ENCODE assay signal across 15 cellular contexts in the genomic region with DNA sequence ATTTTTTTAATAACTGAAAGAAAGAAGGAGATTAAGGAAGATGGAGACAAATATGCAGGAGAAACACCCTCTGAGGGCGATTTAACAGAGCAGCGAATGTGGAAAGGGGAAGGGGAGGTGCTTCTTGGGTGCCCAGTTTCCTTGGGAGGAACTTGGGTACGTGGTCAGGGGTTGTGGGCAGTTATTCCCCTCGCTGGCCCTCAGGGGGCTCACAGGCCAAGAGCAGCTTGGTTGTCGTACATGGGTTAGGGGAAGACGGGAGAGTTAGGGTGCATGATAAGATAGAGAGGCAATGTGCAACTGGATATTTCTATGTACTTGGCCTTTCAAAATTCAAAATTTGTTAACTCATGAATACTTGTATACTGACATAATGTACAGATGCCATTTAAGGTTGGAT.
"Had no signal": no experiment of that assay in that cellular context is flagged by ENCODE, and none has a peak within 500 bp of the region (broad histone marks: within the 10 kb centered on the region; RNA-seq: fewer than 3 reads in every experiment).

No MANE protein-coding gene starts in this region.

- H3K27ac Mint-ChIP-seq: activated CD4-positive, alpha-beta T cell treated with anti-CD3 and anti-CD28 coated beads for 36 hours; activated CD8-positive, alpha-beta T cell treated with anti-CD3 and anti-CD28 coated beads for 36 hours; activated naive CD8-positive, alpha-beta T cell treated with anti-CD3 and anti-CD28 coated beads, Interleukin-2, amount 50 U/mL, for 24 hours; activated T-cell treated with anti-CD3 and anti-CD28 coated beads, Interleukin-2, amount 50 U/mL, for 72 hours had no signal

- H3K9me3 ChIP-seq: esophagus squamous epithelium, upper lobe of left lung had no signal

- H3K4me3 ChIP-seq: cardiac muscle cell, esophagus squamous epithelium, skin epidermis had no signal

- H3K4me3 Mint-ChIP-seq: activated CD4-positive, alpha-beta T cell treated with anti-CD3 and anti-CD28 coated beads for 36 hours; activated CD8-positive, alpha-beta T cell treated with anti-CD3 and anti-CD28 coated beads for 36 hours; activated naive CD8-positive, alpha-beta T cell treated with anti-CD3 and anti-CD28 coated beads, Interleukin-2, amount 50 U/mL, for 24 hours; activated T-cell treated with anti-CD3 and anti-CD28 coated beads, Interleukin-2, amount 50 U/mL, for 72 hours had no signal

- ATAC-seq: activated CD4-positive, alpha-beta T cell treated with anti-CD3 and anti-CD28 coated beads for 36 hours; activated CD8-positive, alpha-beta T cell treated with anti-CD3 and anti-CD28 coated beads for 36 hours; activated naive CD8-positive, alpha-beta T cell treated with anti-CD3 and anti-CD28 coated beads, Interleukin-2, amount 50 U/mL, for 24 hours; activated T-cell treated with anti-CD3 and anti-CD28 coated beads, Interleukin-2, amount 50 U/mL, for 72 hours; left lobe of liver had no signal

- H3K36me3 ChIP-seq: cardiac muscle cell, esophagus squamous epithelium, upper lobe of left lung had no signal

- DNase-seq: activated CD4-positive, alpha-beta T cell treated with anti-CD3 and anti-CD28 coated beads for 36 hours; activated CD8-positive, alpha-beta memory T cell treated with anti-CD3 and anti-CD28 coated beads, Interleukin-2, amount 50 U/mL, for 4 hours; activated CD8-positive, alpha-beta T cell treated with anti-CD3 and anti-CD28 coated beads for 36 hours; activated naive CD8-positive, alpha-beta T cell treated with anti-CD3 and anti-CD28 coated beads, Interleukin-2, amount 50 U/mL, for 24 hours; activated T-cell treated with anti-CD3 and anti-CD28 coated beads, Interleukin-2, amount 50 U/mL, for 72 hours; esophagus squamous epithelium; foreskin fibroblast; islet precursor cell; stimulated activated naive CD4-positive, alpha-beta T cell; substantia nigra; upper lobe of left lung had no signal

- H3K4me1 ChIP-seq: parathyroid adenoma had no signal

- H3K27me3 ChIP-seq: cardiac muscle cell, esophagus squamous epithelium, upper lobe of left lung had no signal

- H3K9ac ChIP-seq: parathyroid adenoma had no signal

- H3K27ac ChIP-seq: cardiac muscle cell, parathyroid adenoma, upper lobe of left lung had no signal
